In the genomic region with DNA sequence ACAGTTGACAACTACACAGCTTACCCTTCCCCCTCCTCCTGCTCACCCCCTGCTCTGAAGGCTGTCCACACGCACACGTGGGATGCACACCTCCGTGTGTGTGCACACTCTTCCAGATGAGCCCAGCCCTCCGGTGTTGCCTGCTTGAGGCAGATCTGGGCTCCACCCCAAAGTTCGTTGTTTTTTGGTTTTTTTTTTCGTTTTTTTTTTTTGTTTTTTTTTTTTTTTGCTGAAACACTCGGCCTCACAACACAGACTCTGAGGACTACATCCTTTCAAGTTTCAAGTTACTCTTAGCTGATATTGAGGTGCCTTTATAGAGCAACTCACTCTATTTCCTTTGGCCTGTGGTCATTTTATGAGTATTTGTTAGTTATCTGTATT, we compare ENCODE assay signal across 12 cellular contexts.
DNase-seq lines count a peak whose midpoint lies in the region; ATAC-seq and TF ChIP-seq lines count a peak whose summit lies in the region.
"Had no signal": no experiment of that assay in that cellular context is flagged by ENCODE, and none has a peak within 500 bp of the region (broad histone marks: within the 10 kb centered on the region; RNA-seq: fewer than 3 reads in every experiment).

No MANE protein-coding gene starts in this region.

- H3K4me1 ChIP-seq in liver (ENCODE audit: control insufficient read depth in 4 of 4, insufficient read depth in 4 of 4, low read length in 3 of 4) (peaks cover 11 to 35% (median 25%) of the 10 kb centered on the region in 4 donors), upper lobe of right lung (peaks cover 14% of the 10 kb centered on the region)

- H3K4me3 ChIP-seq in liver (ENCODE audit: low read depth in 1 of 3, low read length in 3 of 3) (no peak overlapping the region), upper lobe of right lung (no peak overlapping the region)

- H3K4me1 Mint-ChIP-seq in activated naive CD8-positive, alpha-beta T cell treated with anti-CD3 and anti-CD28 coated beads, Interleukin-2, amount 50 U/mL, for 24 hours: peaks cover 22% of the 10 kb centered on the region

- TF ChIP-seq CTCF in liver (IDR thresholded peaks at IDR 0.05; ENCODE audit: low read depth, low read length, missing input control) (no peak), upper lobe of right lung (IDR thresholded peaks at IDR 0.05) (no peak)

- no peak for TF ChIP-seq RAD21 in liver (IDR thresholded peaks at IDR 0.05)

- ATAC-seq in activated naive CD8-positive, alpha-beta T cell treated with anti-CD3 and anti-CD28 coated beads, Interleukin-2, amount 50 U/mL, for 24 hours: no peak
- peak; percentile 70 for ATAC-seq in upper lobe of right lung

- peak overlapping the region; percentile 25 for H3K27ac Mint-ChIP-seq in activated naive CD8-positive, alpha-beta T cell treated with anti-CD3 and anti-CD28 coated beads, Interleukin-2, amount 50 U/mL, for 24 hours

- no peaks in the 10 kb centered on the region for H3K9me3 Mint-ChIP-seq in activated naive CD8-positive, alpha-beta T cell treated with anti-CD3 and anti-CD28 coated beads, Interleukin-2, amount 50 U/mL, for 24 hours

- H3K9ac ChIP-seq in liver (ENCODE audit: low read depth in 1 of 2, low read length in 2 of 2): no peak overlapping the region

- no peaks in the 10 kb centered on the region for H3K27me3 Mint-ChIP-seq in activated naive CD8-positive, alpha-beta T cell treated with anti-CD3 and anti-CD28 coated beads, Interleukin-2, amount 50 U/mL, for 24 hours

- H3K27me3 ChIP-seq in liver (ENCODE audit: control insufficient read depth in 4 of 4, insufficient read depth in 4 of 4, low read length in 3 of 4): no peaks in the 10 kb centered on the region
- H3K27me3 ChIP-seq in upper lobe of right lung: no peaks in the 10 kb centered on the region

- H3K9me3 ChIP-seq in liver (ENCODE audit: control insufficient read depth in 4 of 4, low read length in 3 of 4) (no peaks in the 10 kb centered on the region), upper lobe of right lung (no peaks in the 10 kb centered on the region)

- H3K27ac ChIP-seq in liver (ENCODE audit: low read depth in 1 of 2, low read length in 2 of 2) (peak overlapping the region; percentile 36 to 60), upper lobe of right lung (no peak overlapping the region)

- H3K4me3 Mint-ChIP-seq in activated naive CD8-positive, alpha-beta T cell treated with anti-CD3 and anti-CD28 coated beads, Interleukin-2, amount 50 U/mL, for 24 hours: no peak overlapping the region

- intact Hi-C loops in upper lobe of right lung (cut with DNase I): no loop called here

- WGBS in liver: 14% methylated on average over 7 of the region's 7 CpGs

- peaks cover 42% of the 10 kb centered on the region for H3K36me3 Mint-ChIP-seq in activated naive CD8-positive, alpha-beta T cell treated with anti-CD3 and anti-CD28 coated beads, Interleukin-2, amount 50 U/mL, for 24 hours (ENCODE audit: low read depth)

- H3K36me3 ChIP-seq in liver (ENCODE audit: control insufficient read depth in 4 of 4, insufficient read depth in 3 of 4, low read depth in 1 of 4, low read length in 3 of 4) (peaks cover 0 to 9% (median 6%) of the 10 kb centered on the region in 4 donors), upper lobe of right lung (peaks cover 29% of the 10 kb centered on the region)

- peak; percentile 11 for DNase-seq in stimulated activated CD4-positive, alpha-beta T cell treated with anti-CD3 and anti-CD28 coated beads, Interleukin-2, amount 100 ng/mL, for 4 hours (ENCODE audit: low read depth)
- DNase-seq in stimulated activated CD4-positive, alpha-beta T cell treated with anti-CD3 and anti-CD28 coated beads, Interleukin-2, amount 100 ng/mL, for 48 hours: no peak
- DNase-seq in activated naive CD8-positive, alpha-beta T cell treated with anti-CD3 and anti-CD28 coated beads, Interleukin-2, amount 50 U/mL, for 24 hours: no peak
- DNase-seq in upper lobe of right lung (no peak), NCI-H524 (lab: John Stamatoyannopoulos, UW) (no peak), Ammon's horn (ENCODE audit: low spot score) (no peak), DMS 273 treated with DMSO at 0.1 percent for 48 hours (lab: John Stamatoyannopoulos, UW) (no peak)
- DNase-seq: C1 segment of cervical spinal cord, islet precursor cell, MV-4-11, retina had no signal

TF ChIP-seq in liver, 16 proteins besides CTCF, POLR2A, EP300 and RAD21:
- TF ChIP-seq SP1 (IDR thresholded peaks at IDR 0.05) (no peak), JUND (IDR thresholded peaks at IDR 0.05) (no peak), TAF1 (conservative IDR thresholded peaks at IDR 0.05) (no peak), YY1 (IDR thresholded peaks at IDR 0.05) (no peak), NR2F2 (IDR thresholded peaks at IDR 0.05) (no peak), HNF4G (IDR thresholded peaks at IDR 0.05) (no peak), FOXA1 (IDR thresholded peaks at IDR 0.05) (no peak), GABPA (IDR thresholded peaks at IDR 0.05 in 1 of 2, conservative IDR thresholded peaks at IDR 0.05 in 1 of 2) (no peak)
- TF ChIP-seq, protein P1, sequence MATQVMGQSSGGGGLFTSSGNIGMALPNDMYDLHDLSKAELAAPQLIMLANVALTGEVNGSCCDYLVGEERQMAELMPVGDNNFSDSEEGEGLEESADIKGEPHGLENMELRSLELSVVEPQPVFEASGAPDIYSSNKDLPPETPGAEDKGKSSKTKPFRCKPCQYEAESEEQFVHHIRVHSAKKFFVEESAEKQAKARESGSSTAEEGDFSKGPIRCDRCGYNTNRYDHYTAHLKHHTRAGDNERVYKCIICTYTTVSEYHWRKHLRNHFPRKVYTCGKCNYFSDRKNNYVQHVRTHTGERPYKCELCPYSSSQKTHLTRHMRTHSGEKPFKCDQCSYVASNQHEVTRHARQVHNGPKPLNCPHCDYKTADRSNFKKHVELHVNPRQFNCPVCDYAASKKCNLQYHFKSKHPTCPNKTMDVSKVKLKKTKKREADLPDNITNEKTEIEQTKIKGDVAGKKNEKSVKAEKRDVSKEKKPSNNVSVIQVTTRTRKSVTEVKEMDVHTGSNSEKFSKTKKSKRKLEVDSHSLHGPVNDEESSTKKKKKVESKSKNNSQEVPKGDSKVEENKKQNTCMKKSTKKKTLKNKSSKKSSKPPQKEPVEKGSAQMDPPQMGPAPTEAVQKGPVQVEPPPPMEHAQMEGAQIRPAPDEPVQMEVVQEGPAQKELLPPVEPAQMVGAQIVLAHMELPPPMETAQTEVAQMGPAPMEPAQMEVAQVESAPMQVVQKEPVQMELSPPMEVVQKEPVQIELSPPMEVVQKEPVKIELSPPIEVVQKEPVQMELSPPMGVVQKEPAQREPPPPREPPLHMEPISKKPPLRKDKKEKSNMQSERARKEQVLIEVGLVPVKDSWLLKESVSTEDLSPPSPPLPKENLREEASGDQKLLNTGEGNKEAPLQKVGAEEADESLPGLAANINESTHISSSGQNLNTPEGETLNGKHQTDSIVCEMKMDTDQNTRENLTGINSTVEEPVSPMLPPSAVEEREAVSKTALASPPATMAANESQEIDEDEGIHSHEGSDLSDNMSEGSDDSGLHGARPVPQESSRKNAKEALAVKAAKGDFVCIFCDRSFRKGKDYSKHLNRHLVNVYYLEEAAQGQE (IDR thresholded peaks at IDR 0.05): no peak
- TF ChIP-seq, protein P2, sequence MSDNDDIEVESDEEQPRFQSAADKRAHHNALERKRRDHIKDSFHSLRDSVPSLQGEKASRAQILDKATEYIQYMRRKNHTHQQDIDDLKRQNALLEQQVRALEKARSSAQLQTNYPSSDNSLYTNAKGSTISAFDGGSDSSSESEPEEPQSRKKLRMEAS (IDR thresholded peaks at IDR 0.05): no peak
- TF ChIP-seq, protein P3, sequence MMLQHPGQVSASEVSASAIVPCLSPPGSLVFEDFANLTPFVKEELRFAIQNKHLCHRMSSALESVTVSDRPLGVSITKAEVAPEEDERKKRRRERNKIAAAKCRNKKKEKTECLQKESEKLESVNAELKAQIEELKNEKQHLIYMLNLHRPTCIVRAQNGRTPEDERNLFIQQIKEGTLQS (IDR thresholded peaks at IDR 0.05): no peak
- TF ChIP-seq, protein P4, sequence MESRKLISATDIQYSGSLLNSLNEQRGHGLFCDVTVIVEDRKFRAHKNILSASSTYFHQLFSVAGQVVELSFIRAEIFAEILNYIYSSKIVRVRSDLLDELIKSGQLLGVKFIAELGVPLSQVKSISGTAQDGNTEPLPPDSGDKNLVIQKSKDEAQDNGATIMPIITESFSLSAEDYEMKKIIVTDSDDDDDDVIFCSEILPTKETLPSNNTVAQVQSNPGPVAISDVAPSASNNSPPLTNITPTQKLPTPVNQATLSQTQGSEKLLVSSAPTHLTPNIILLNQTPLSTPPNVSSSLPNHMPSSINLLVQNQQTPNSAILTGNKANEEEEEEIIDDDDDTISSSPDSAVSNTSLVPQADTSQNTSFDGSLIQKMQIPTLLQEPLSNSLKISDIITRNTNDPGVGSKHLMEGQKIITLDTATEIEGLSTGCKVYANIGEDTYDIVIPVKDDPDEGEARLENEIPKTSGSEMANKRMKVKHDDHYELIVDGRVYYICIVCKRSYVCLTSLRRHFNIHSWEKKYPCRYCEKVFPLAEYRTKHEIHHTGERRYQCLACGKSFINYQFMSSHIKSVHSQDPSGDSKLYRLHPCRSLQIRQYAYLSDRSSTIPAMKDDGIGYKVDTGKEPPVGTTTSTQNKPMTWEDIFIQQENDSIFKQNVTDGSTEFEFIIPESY (IDR thresholded peaks at IDR 0.05): no peak
TF ChIP-seq in liver: peak in this region for 0.
